22 cellular contexts compared by ENCODE assay signal in genomic region chr6:123551939-123552707, GRCh38.
DNase-seq lines count a peak whose midpoint lies in the region; ATAC-seq and TF ChIP-seq lines count a peak whose summit lies in the region.
"Had no signal": no experiment of that assay in that cellular context is flagged by ENCODE, and none has a peak within 500 bp of the region (broad histone marks: within the 10 kb centered on the region; RNA-seq: fewer than 3 reads in every experiment).

No MANE protein-coding gene starts in this region.

- H3K27me3 ChIP-seq in right cardiac atrium (ENCODE audit: control insufficient read depth, insufficient read depth) = no peaks in the 10 kb centered on the region
- H3K27me3 ChIP-seq: hepatocyte, neutrophil had no signal

- H3K4me1 ChIP-seq in right cardiac atrium (ENCODE audit: control insufficient read depth, insufficient read depth, low read length) = no peaks in the 10 kb centered on the region

- DNase-seq in H4 (ENCODE audit: low spot score) (peak; percentile 73), astrocyte of the spinal cord (ENCODE audit: low read depth, low spot score) (peak; percentile 63), right cardiac atrium (no peak), retinal pigment epithelial cell (ENCODE audit: low read depth) (peak; percentile 75), DMS53 treated with DMSO at 0.1 percent for 48 hours (lab: John Stamatoyannopoulos, UW; ENCODE audit: unreplicated experiment) (no peak), ACHN (no peak)
- DNase-seq: activated CD4-positive, alpha-beta memory T cell treated with anti-CD3 and anti-CD28 coated beads, Interleukin-2, amount 10 ng/mL, durations not matched to agents 7 days and 5 days; activated CD4-positive, CD25-positive, alpha-beta regulatory T cell treated with anti-CD3 and anti-CD28 coated beads, Interleukin-2, amount 50 U/mL, for 72 hours; activated gamma-delta T cell treated with Interleukin-2 at 50 U/mL for 16 hours; activated T-cell treated with anti-CD3 and anti-CD28 coated beads for 4 hours; C1 segment of cervical spinal cord; foreskin fibroblast; NCI-H146; NCI-H526; stimulated activated CD4-positive, alpha-beta T cell treated with anti-CD3 and anti-CD28 coated beads, Interleukin-4, amount 100 ng/mL, for 1 hour had no signal

- intact Hi-C loops in right cardiac atrium (cut with DNase I) = no loop called here

- H3K4me3 ChIP-seq in astrocyte of the spinal cord (ENCODE audit: low read depth, low read length) = no peak overlapping the region
- H3K4me3 ChIP-seq in right cardiac atrium (ENCODE audit: low read length) = no peak overlapping the region
- H3K4me3 ChIP-seq in retinal pigment epithelial cell (ENCODE audit: low read length) = no peak overlapping the region
- H3K4me3 ChIP-seq: hepatocyte had no signal

- in situ Hi-C loops in astrocyte of the spinal cord (cut with HindIII; ENCODE audit: low sequenced_read_pairs) (no loop called here), ACHN (cut with HindIII; ENCODE audit: low pct_ligation_motif_present, low pct_unique_long_range_greater_than_20kb, low sequenced_read_pairs) (no loop called here)

- H3K9me3 ChIP-seq in right cardiac atrium (ENCODE audit: control insufficient read depth, low read length) = no peaks in the 10 kb centered on the region
- H3K9me3 ChIP-seq: neutrophil had no signal

- WGBS in right cardiac atrium = 27% methylated on average over 4 of the region's 4 CpGs

- TF ChIP-seq CTCF in astrocyte of the spinal cord (IDR thresholded peaks at IDR 0.05; ENCODE audit: low read depth, low read length) (no peak), retinal pigment epithelial cell (conservative IDR thresholded peaks at IDR 0.05; ENCODE audit: low read depth, low read length) (no peak)

- H3K27ac ChIP-seq in right cardiac atrium (ENCODE audit: low read length) = no peak overlapping the region
- H3K27ac ChIP-seq: epithelial cell of prostate, hepatocyte, neutrophil had no signal

- peak; percentile 49 to 82 for ATAC-seq in right cardiac atrium
- ATAC-seq in HG02970 (IDR thresholded peaks at IDR 0.05; ENCODE audit: low FRiP score, unreplicated experiment) = no peak
- no peak for ATAC-seq in HG03139 (IDR thresholded peaks at IDR 0.05; ENCODE audit: unreplicated experiment)
- ATAC-seq: left lobe of liver; stimulated activated memory B cell treated with anti-CD40 and anti-IgM and Interleukin-4, amounts not matched to agents 10 μg/mL and 1 μg/mL and 100 μg/mL, for 72 hours had no signal

Comparison
In these comparisons a context has a peak if more than half of its experiments do, and no peak if none do; other contexts are left out.
1. DNase-seq: peak in H4 (single experiment), astrocyte of the spinal cord (single experiment) and retinal pigment epithelial cell (single experiment); none in right cardiac atrium (0 of 3), DMS53 treated with DMSO at 0.1 percent for 48 hours (single experiment) and ACHN (single experiment).
2. ATAC-seq: peak in right cardiac atrium (2 of 2); none in HG02970 (single experiment) and HG03139 (single experiment).